In the genomic region with DNA sequence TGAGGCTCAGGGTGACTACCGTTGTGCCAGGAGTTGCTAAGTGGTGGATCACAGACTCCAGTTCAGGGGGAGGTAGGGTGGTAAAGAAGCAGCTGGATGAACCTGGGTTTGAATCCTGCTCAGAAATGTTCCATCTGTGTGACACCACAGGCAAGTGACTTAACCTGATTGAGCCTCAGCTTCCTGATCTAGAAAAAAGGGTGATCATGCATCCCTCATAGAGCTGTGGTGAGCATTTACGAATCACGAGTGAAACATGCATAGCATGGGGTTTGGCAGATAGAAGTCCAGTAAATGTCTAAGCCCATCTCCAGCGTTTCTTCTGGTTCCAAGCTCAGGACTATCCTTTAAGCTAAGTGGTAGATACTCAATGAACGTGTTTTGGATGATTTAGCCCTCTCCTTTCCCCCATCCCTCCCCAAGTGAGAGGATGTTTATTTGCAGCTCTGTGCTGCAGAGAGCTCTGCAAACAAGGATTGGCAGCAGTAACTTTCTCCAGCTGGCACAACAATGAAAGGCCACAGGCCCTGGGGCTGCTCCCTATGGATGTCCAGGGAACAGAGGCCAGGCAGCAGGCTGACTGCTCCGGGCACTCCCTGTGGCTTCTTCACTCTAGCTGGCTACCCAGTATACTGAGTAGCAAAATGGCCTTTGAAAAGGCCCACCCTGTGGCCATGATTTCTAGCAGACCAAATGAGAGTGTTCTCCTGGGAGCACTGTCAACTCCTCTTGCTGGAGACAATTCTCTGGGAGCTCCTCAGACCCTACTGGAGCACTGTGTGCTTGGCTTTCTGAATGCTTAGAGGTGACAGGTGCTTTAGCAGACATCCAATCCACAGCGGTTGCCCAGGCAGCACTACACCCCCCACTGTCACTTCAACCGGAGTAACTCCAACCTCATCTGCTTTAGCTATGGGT, we compare ENCODE assay signal across 12 cellular contexts. TPM values are rescaled to one million over a fixed set of nuclear protein-coding genes. Genes with fewer than 3 reads are reported as not detected.
DNase-seq lines count a peak whose midpoint lies in the region; ATAC-seq and TF ChIP-seq lines count a peak whose summit lies in the region.
"Had no signal": no experiment of that assay in that cellular context is flagged by ENCODE, and none has a peak within 500 bp of the region (broad histone marks: within the 10 kb centered on the region; RNA-seq: fewer than 3 reads in every experiment).

No MANE protein-coding gene starts in this region.

- H3K36me3 Mint-ChIP-seq in activated CD4-positive, alpha-beta memory T cell treated with anti-CD3 and anti-CD28 coated beads, Interleukin-2, amount 10 ng/mL, durations not matched to agents 7 days and 5 days (ENCODE audit: low read depth), result no peaks in the 10 kb centered on the region
- peaks cover 5% of the 10 kb centered on the region for H3K36me3 Mint-ChIP-seq in MCF 10A (ENCODE audit: insufficient read depth, unreplicated experiment)

- peaks cover 28% of the 10 kb centered on the region for H3K4me1 Mint-ChIP-seq in activated CD4-positive, alpha-beta memory T cell treated with anti-CD3 and anti-CD28 coated beads, Interleukin-2, amount 10 ng/mL, durations not matched to agents 7 days and 5 days
- peaks cover 8% of the 10 kb centered on the region for H3K4me1 Mint-ChIP-seq in MCF 10A (ENCODE audit: insufficient read depth, unreplicated experiment)

- H3K27ac Mint-ChIP-seq in activated CD4-positive, alpha-beta memory T cell treated with anti-CD3 and anti-CD28 coated beads, Interleukin-2, amount 10 ng/mL, durations not matched to agents 7 days and 5 days, result peak overlapping the region; percentile 70
- no peak overlapping the region for H3K27ac Mint-ChIP-seq in MCF 10A (ENCODE audit: low read depth, unreplicated experiment)

- no peaks in the 10 kb centered on the region for H3K9me3 Mint-ChIP-seq in activated CD4-positive, alpha-beta memory T cell treated with anti-CD3 and anti-CD28 coated beads, Interleukin-2, amount 10 ng/mL, durations not matched to agents 7 days and 5 days
- no peaks in the 10 kb centered on the region for H3K9me3 Mint-ChIP-seq in MCF 10A (ENCODE audit: unreplicated experiment)

- no peak for TF ChIP-seq CTCF in right lobe of liver (IDR thresholded peaks at IDR 0.05)
- no peak for TF ChIP-seq CTCF in MCF 10A (IDR thresholded peaks at IDR 0.05; ENCODE audit: unreplicated experiment)
- TF ChIP-seq CTCF in thyroid gland (IDR thresholded peaks at IDR 0.05), result no peak

- CTCF ChIA-PET in activated CD4-positive, alpha-beta memory T cell treated with anti-CD3 and anti-CD28 coated beads, Interleukin-2, amount 10 ng/mL, durations not matched to agents 7 days and 5 days (lab: Charles Lee), result interaction anchor here (0.6 to 1.0 kb wide), 2 partner anchors 28 to 911 kb away, joined by 3 read pairs; no protein-coding TSS in a partner anchor
- CTCF ChIA-PET in MCF 10A (lab: Yijun Ruan, JAX), result interaction anchor here (0.6 to 1.5 kb wide), 4 partner anchors 9 to 61 kb away, joined by 3 read pairs; no protein-coding TSS in a partner anchor

- H3K4me3 Mint-ChIP-seq in activated CD4-positive, alpha-beta memory T cell treated with anti-CD3 and anti-CD28 coated beads, Interleukin-2, amount 10 ng/mL, durations not matched to agents 7 days and 5 days, result no peak overlapping the region
- H3K4me3 Mint-ChIP-seq in MCF 10A (ENCODE audit: unreplicated experiment), result no peak overlapping the region

- intact Hi-C loops in right lobe of liver (cut with DNase I), result no loop called here
- intact Hi-C loops in MCF 10A (cut with micrococcal nuclease), result no loop called here
- intact Hi-C loops in thyroid gland (cut with DNase I), result no loop called here

- WGBS in right lobe of liver (ENCODE audit: insufficient coverage, low coverage, low lambda C conversion rate, missing lambda C conversion rate), result 63% methylated on average over 7 of the region's 8 CpGs
- whole genome bisulfite sequencing in thyroid gland, 2 donors, result 59 to 74% methylated on average over 7 to 8 of the region's 8 CpGs

- no peak for TF ChIP-seq POLR2A in right lobe of liver (IDR thresholded peaks at IDR 0.05)
- no peak for TF ChIP-seq POLR2A in thyroid gland (IDR thresholded peaks at IDR 0.05)

- H3K9me3 ChIP-seq in right lobe of liver, result no peaks in the 10 kb centered on the region
- no peaks in the 10 kb centered on the region for H3K9me3 ChIP-seq in thyroid gland

- H3K4me1 ChIP-seq in right lobe of liver (peaks cover 0 to 47% (median 0%) of the 10 kb centered on the region in 4 donors), thyroid gland (no peaks in the 10 kb centered on the region)

- H3K36me3 ChIP-seq in right lobe of liver (no peaks in the 10 kb centered on the region), thyroid gland (no peaks in the 10 kb centered on the region)

- H3K4me3 ChIP-seq in Jurkat, Clone E6-1 (ENCODE audit: low read length), result no peak overlapping the region
- H3K4me3 ChIP-seq in right lobe of liver (no peak overlapping the region), thyroid gland (replicated peaks in 1 of 3) (no peak overlapping the region)

- peak in 11 of 14 donors; percentile 16 to 64 (median 43) for DNase-seq in C1 segment of cervical spinal cord (lab: John Stamatoyannopoulos, UW)
- DNase-seq in Jurkat, Clone E6-1 (ENCODE audit: low read depth, low spot score), result peak; percentile 9
- DNase-seq in activated CD4-positive, alpha-beta memory T cell treated with anti-CD3 and anti-CD28 coated beads, Interleukin-2, amount 10 ng/mL, durations not matched to agents 7 days and 5 days, result no peak
- no peak for DNase-seq in right lobe of liver
- DNase-seq in MCF 10A (ENCODE audit: unreplicated experiment), result no peak
- DNase-seq in thyroid gland, result no peak
- no peak for DNase-seq in DMS114 treated with DMSO at 0.1 percent for 48 hours (lab: John Stamatoyannopoulos, UW; ENCODE audit: unreplicated experiment)

- no peak overlapping the region for H3K27ac ChIP-seq in right lobe of liver
- peak overlapping the region in 1 of 3 donors; percentile 14 for H3K27ac ChIP-seq in thyroid gland

- BruUV-seq in MCF 10A (replicated peaks; lab: Mats Ljungman, UMichigan), result no TSS peak

- no peaks in the 10 kb centered on the region for H3K27me3 ChIP-seq in right lobe of liver
- no peaks in the 10 kb centered on the region for H3K27me3 ChIP-seq in thyroid gland

- peak; percentile 23 to 75 (median 42) for ATAC-seq in right lobe of liver
- ATAC-seq in GM19035 (IDR thresholded peaks at IDR 0.05; ENCODE audit: unreplicated experiment), result no peak

- H3K27me3 Mint-ChIP-seq in activated CD4-positive, alpha-beta memory T cell treated with anti-CD3 and anti-CD28 coated beads, Interleukin-2, amount 10 ng/mL, durations not matched to agents 7 days and 5 days, result no peaks in the 10 kb centered on the region
- no peaks in the 10 kb centered on the region for H3K27me3 Mint-ChIP-seq in MCF 10A (ENCODE audit: insufficient read depth, unreplicated experiment)

- POLR2A ChIA-PET in activated CD4-positive, alpha-beta memory T cell treated with anti-CD3 and anti-CD28 coated beads, Interleukin-2, amount 10 ng/mL, durations not matched to agents 7 days and 5 days (lab: Charles Lee), result interaction anchor here (1.0 to 1.5 kb wide), 4 partner anchors 18 to 221 kb away, joined by 3 to 4 read pairs (median 4); a partner anchor contains a TSS
- POLR2A ChIA-PET in MCF 10A (lab: Yijun Ruan, JAX), result interaction anchor here (1.1 to 1.5 kb wide), 2 partner anchors 8 to 17 kb away, joined by 3 read pairs; no protein-coding TSS in a partner anchor

RNA-seq across cellular contexts. Expression of a gene that starts 21.3 kb away (rescaled TPM):
- polyA plus RNA-seq in Jurkat, Clone E6-1 (2012; ENCODE audit: insufficient read depth, insufficient read length), result not detected
- not detected for total RNA-seq in activated CD4-positive, alpha-beta memory T cell treated with anti-CD3 and anti-CD28 coated beads, Interleukin-2, amount 10 ng/mL, durations not matched to agents 7 days and 5 days
- total RNA-seq in right lobe of liver (under 1 TPM in 3 of 6 experiments, not detected in 3; 0.33 to 0.37 (median 0.35) TPM), MCF 10A (2022) (not detected in 2 replicates), thyroid gland (10 to 100 TPM; 22.7 to 56.5 (median 26.3) TPM)
- total RNA-seq: H4; kidney epithelial cell; LHCN-M2; T-helper 1 cell treated with Interleukin-12 subunit alpha and Interleukin-12 subunit beta and Interleukin-4 antibody, amounts not matched to agents 30 ng/mL and 1 ng/mL, for 36 hours had no signal

Comparison
In these comparisons a context has a peak if more than half of its experiments do, and no peak if none do; other contexts are left out.
1. DNase-seq: peak in C1 segment of cervical spinal cord (11 of 14) and Jurkat, Clone E6-1 (single experiment); none in activated CD4-positive, alpha-beta memory T cell treated with anti-CD3 and anti-CD28 coated beads, Interleukin-2, amount 10 ng/mL, durations not matched to agents 7 days and 5 days (single experiment), right lobe of liver (0 of 3), MCF 10A (single experiment), thyroid gland (0 of 2) and DMS114 treated with DMSO at 0.1 percent for 48 hours (single experiment).
2. RNA of a gene that starts 21.3 kb away (total RNA-seq): 22.7 to 56.5 TPM in thyroid gland; 0.33 to 0.37 TPM in right lobe of liver, not detected in activated CD4-positive, alpha-beta memory T cell treated with anti-CD3 and anti-CD28 coated beads, Interleukin-2, amount 10 ng/mL, durations not matched to agents 7 days and 5 days and not detected in MCF 10A; every median in the first group is over 10 times any median in the second.